ENCODE assay signal across 8 cellular contexts in the genomic region with DNA sequence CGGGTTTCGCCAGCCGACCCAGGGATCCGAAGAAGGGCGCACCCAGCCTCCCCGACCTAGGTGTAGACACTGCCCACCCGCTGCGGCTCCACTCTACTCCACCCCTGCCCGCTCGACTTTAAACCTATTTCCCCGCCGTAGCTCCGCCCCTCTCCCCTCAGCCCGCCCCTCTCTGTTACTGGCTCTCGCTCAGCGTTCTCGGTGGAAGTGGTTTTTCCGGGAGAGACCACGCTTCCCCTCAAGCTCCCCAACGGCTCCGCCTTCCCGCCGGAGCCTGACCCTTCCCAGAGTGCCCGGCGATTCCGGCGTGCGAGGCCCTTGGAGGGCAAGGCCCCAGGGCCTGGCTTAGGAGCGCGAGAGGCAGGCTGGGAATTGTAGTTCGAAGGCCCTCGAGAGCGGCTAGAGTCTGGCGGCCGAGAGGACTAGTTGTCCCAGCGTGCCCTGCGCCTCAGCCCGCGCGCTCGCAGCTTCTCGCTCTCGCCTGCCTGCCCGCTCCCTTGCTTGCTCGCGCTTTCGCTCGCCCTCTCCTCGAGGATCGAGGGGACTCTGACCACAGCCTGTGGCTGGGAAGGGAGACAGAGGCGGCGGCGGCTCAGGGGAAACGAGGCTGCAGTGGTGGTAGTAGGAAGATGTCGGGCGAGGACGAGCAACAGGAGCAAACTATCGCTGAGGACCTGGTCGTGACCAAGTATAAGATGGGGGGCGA. TPM values are rescaled to one million over a fixed set of nuclear protein-coding genes. Genes with fewer than 3 reads are reported as not detected.
DNase-seq lines count a peak whose midpoint lies in the region; ATAC-seq and TF ChIP-seq lines count a peak whose summit lies in the region.

A gene (plus strand): TSS at position 451 of the 706 bp plus-strand sequence. CDS start 179 bp downstream, at position 630.

- DNase-seq in DMS53 (lab: John Stamatoyannopoulos, UW): peak; percentile 100
- DNase-seq in KG1 (lab: John Stamatoyannopoulos, UW): peak; percentile 70
- peak; percentile 94 for DNase-seq in Panc1 (ENCODE audit: low read depth, low spot score)
- DNase-seq in activated T-cell treated with anti-CD3 and anti-CD28 coated beads, Interleukin-2, amount 50 U/mL, for 4 hours: peak; percentile 95
- peak; percentile 95 for DNase-seq in stimulated activated CD8-positive, alpha-beta memory T cell treated with anti-CD3 and anti-CD28 coated beads, Interleukin-7, amount 100 ng/mL, for 24 hours (ENCODE audit: low read depth)

- H3K4me1 Mint-ChIP-seq in activated T-cell treated with anti-CD3 and anti-CD28 coated beads, Interleukin-2, amount 50 U/mL, for 4 hours (ENCODE audit: low read depth): peaks cover 49% of the 10 kb centered on the region

- H3K4me1 ChIP-seq in Panc1 (ENCODE audit: control insufficient read depth, insufficient read depth, low read length) (peaks cover 20% of the 10 kb centered on the region), esophagus (ENCODE audit: control insufficient read depth in 2 of 2, insufficient read depth in 2 of 2, low read length in 1 of 2) (peaks cover 3 to 4% of the 10 kb centered on the region in 2 donors), muscle layer of colon (ENCODE audit: insufficient read depth, low read length) (peaks cover 14% of the 10 kb centered on the region)

- peak within 1 kb of the TSS; percentile 75 for H3K9ac ChIP-seq in muscle layer of colon (ENCODE audit: low read length)

- TF ChIP-seq CTCF in Panc1 (IDR thresholded peaks at IDR 0.05): no peak

- H3K9me3 ChIP-seq in Panc1 (ENCODE audit: control insufficient read depth, insufficient read depth, low read depth, low read length) (no peaks in the 10 kb centered on the region), esophagus (ENCODE audit: control insufficient read depth in 2 of 2, insufficient read depth in 1 of 2, low read depth in 1 of 2, low read length in 1 of 2) (no peaks in the 10 kb centered on the region), muscle layer of colon (ENCODE audit: low read length) (no peaks in the 10 kb centered on the region)

- in situ Hi-C loops in Panc1 (cut with HindIII; ENCODE audit: low pct_unique_long_range_greater_than_20kb, low sequenced_read_pairs): no loop called here

- peak within 1 kb of the TSS; percentile 94 for H3K27ac ChIP-seq in Panc1 (ENCODE audit: low read length)
- H3K27ac ChIP-seq in esophagus (ENCODE audit: low read depth in 2 of 2, low read length in 1 of 2): peak within 1 kb of the TSS; percentile 85 to 95
- H3K27ac ChIP-seq in muscle layer of colon (ENCODE audit: low read depth, low read length): peak within 1 kb of the TSS; percentile 90

- BruUV-seq in Panc1 (replicated peaks; lab: Mats Ljungman, UMichigan): no TSS peak

- H3K36me3 ChIP-seq in Panc1 (ENCODE audit: control insufficient read depth, insufficient read depth, low read length) (peaks cover 23% of the 10 kb centered on the region), esophagus (ENCODE audit: control insufficient read depth in 2 of 2, insufficient read depth in 2 of 2, low read length in 1 of 2) (peaks cover 0 to 11% of the 10 kb centered on the region in 2 donors), muscle layer of colon (ENCODE audit: insufficient read depth, low read length) (peaks cover 28% of the 10 kb centered on the region)

- H3K27me3 ChIP-seq in Panc1 (ENCODE audit: control insufficient read depth, insufficient read depth, low read length) (no peaks in the 10 kb centered on the region; the same call in 1 of the 2 replicates), esophagus (ENCODE audit: control insufficient read depth in 1 of 2, insufficient read depth in 2 of 2, low read length in 2 of 2) (no peaks in the 10 kb centered on the region), muscle layer of colon (ENCODE audit: control insufficient read depth in 1 of 2, insufficient read depth in 2 of 2, low read length in 2 of 2) (no peaks in the 10 kb centered on the region)

- WGBS in esophagus, 2 donors: 0 to 1% methylated on average over 60 of the region's 60 CpGs

- intact Hi-C loops in Panc1 (cut with micrococcal nuclease; ENCODE audit: unreplicated experiment): no loop called here

- POLR2A ChIA-PET in Panc1 (lab: Charles Lee): interaction anchor here (0.5 to 1.4 kb wide), 9 partner anchors 14 to 232 kb away, joined by 3 to 15 read pairs (median 4); a partner anchor contains a TSS

- peak within 1 kb of the TSS; percentile 100 for H3K4me3 Mint-ChIP-seq in activated T-cell treated with anti-CD3 and anti-CD28 coated beads, Interleukin-2, amount 50 U/mL, for 4 hours

- CTCF ChIA-PET in Panc1 (lab: Charles Lee): interaction anchor here (1.0 to 1.3 kb wide), 2 partner anchors 16 to 27 kb away, joined by 3 read pairs; no protein-coding TSS in a partner anchor

- H3K9me3 Mint-ChIP-seq in activated T-cell treated with anti-CD3 and anti-CD28 coated beads, Interleukin-2, amount 50 U/mL, for 4 hours: no peaks in the 10 kb centered on the region

- no peaks in the 10 kb centered on the region for H3K27me3 Mint-ChIP-seq in activated T-cell treated with anti-CD3 and anti-CD28 coated beads, Interleukin-2, amount 50 U/mL, for 4 hours (ENCODE audit: low read depth)

- H3K4me3 ChIP-seq in Panc1 (ENCODE audit: low read depth in 2 of 2, low read length in 2 of 2) (peak within 1 kb of the TSS; percentile 72 to 93), esophagus (ENCODE audit: low read depth in 1 of 2, low read length in 2 of 2) (peak within 1 kb of the TSS; percentile 86 to 97), muscle layer of colon (ENCODE audit: low read depth in 1 of 2, low read length in 2 of 2) (peak within 1 kb of the TSS; percentile 87 to 92)

- ATAC-seq in GM21723 (IDR thresholded peaks at IDR 0.05; ENCODE audit: unreplicated experiment) (peak; percentile 96), Panc1 (peak; percentile 99)
- peak; percentile 94 to 96 for ATAC-seq in activated T-cell treated with anti-CD3 and anti-CD28 coated beads, Interleukin-2, amount 50 U/mL, for 4 hours

- H3K36me3 Mint-ChIP-seq in activated T-cell treated with anti-CD3 and anti-CD28 coated beads, Interleukin-2, amount 50 U/mL, for 4 hours (ENCODE audit: insufficient read depth): peaks cover 34% of the 10 kb centered on the region

RNA-seq across cellular contexts. Expression of the gene that starts here (rescaled TPM):
- total RNA-seq in Panc1 (2021; ENCODE audit: unreplicated experiment): 175 TPM
- polyA plus RNA-seq in Panc1 (2012; ENCODE audit: insufficient read length): 159 TPM
- total RNA-seq in activated T-cell treated with anti-CD3 and anti-CD28 coated beads, Interleukin-2, amount 50 U/mL, for 4 hours: 100 to 1,000 TPM; 538 to 590 (median 573) TPM
- 100 to 1,000 TPM; 103 to 180 TPM for polyA plus RNA-seq in esophagus

Comparison
In these comparisons a context has a peak if more than half of its experiments do, and no peak if none do; other contexts are left out.
1. Peak in every context shown above with its lines: DNase-seq, ATAC-seq, H3K4me3 ChIP-seq and H3K27ac ChIP-seq.